ENCODE assay signal across 14 cellular contexts in the genomic region with DNA sequence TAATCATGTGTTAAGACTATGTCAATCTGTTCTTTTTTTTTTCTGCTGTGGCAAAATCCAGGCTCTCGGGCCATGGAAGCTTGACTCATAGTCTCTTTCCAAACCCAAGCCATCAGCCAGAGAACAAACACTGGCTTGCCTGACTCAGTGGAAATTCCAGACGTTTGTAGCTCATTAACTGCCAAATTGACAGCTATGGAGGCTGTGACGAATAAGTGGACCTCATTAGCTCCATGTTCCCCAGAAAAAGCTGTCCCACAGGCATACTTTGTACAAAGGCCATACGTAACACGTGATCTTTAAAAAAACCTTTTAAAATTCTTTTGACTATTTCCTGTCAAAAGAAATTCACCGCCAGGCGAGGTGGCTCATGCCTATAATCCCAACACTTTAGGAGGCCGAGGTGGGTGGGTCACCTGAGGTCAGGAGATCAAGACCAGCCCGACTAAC. TPM values are rescaled to one million over a fixed set of nuclear protein-coding genes. Genes with fewer than 3 reads are reported as not detected.
DNase-seq lines count a peak whose midpoint lies in the region; FAIRE-seq and TF ChIP-seq lines count a peak whose summit lies in the region.
"Had no signal": no experiment of that assay in that cellular context is flagged by ENCODE, and none has a peak within 500 bp of the region (broad histone marks: within the 10 kb centered on the region; RNA-seq: fewer than 3 reads in every experiment).

No MANE protein-coding gene starts in this region.

- peak; percentile 91 for DNase-seq in A172 (ENCODE audit: low spot score)
- peak; percentile 61 to 66 for DNase-seq in HAP-1 (ENCODE audit: low spot score in 2 of 2)
- DNase-seq in astrocyte of the hippocampus (ENCODE audit: low read depth, low spot score), result peak; percentile 97
- DNase-seq in left kidney (ENCODE audit: low read depth, low spot score), result peak; percentile 68
- DNase-seq in activated CD4-positive, alpha-beta T cell treated with anti-CD3 and anti-CD28 coated beads, Interleukin-2, amount 10 ng/mL, durations not matched to agents 7 days and 5 days, result no peak
- DNase-seq in small intestine, result no peak
- no peak for DNase-seq in D721Med (ENCODE audit: insufficient read length, low spot score)
- no peak for DNase-seq in UCSD-AML1 (lab: John Stamatoyannopoulos, UW; ENCODE audit: unreplicated experiment)
- DNase-seq: CD4-positive, CD25-positive, alpha-beta regulatory T cell; left colon; stimulated activated CD4-positive, alpha-beta T cell treated with anti-CD3 and anti-CD28 coated beads, Interleukin-15, amount 100 ng/mL, for 24 hours; testis had no signal

- H3K9me3 Mint-ChIP-seq in activated CD4-positive, alpha-beta T cell treated with anti-CD3 and anti-CD28 coated beads, Interleukin-2, amount 10 ng/mL, durations not matched to agents 7 days and 5 days, result peaks cover 5% of the 10 kb centered on the region

- H3K27ac Mint-ChIP-seq in activated CD4-positive, alpha-beta T cell treated with anti-CD3 and anti-CD28 coated beads, Interleukin-2, amount 10 ng/mL, durations not matched to agents 7 days and 5 days, result no peak overlapping the region
- H3K27ac Mint-ChIP-seq: CD4-positive, CD25-positive, alpha-beta regulatory T cell had no signal

- H3K4me1 Mint-ChIP-seq in activated CD4-positive, alpha-beta T cell treated with anti-CD3 and anti-CD28 coated beads, Interleukin-2, amount 10 ng/mL, durations not matched to agents 7 days and 5 days, result peaks cover 25% of the 10 kb centered on the region

- H3K4me3 ChIP-seq in HAP-1 (no peak overlapping the region), small intestine (ENCODE audit: low read depth in 1 of 2, low read length in 2 of 2) (no peak overlapping the region)
- H3K4me3 ChIP-seq: testis had no signal

- H3K27me3 ChIP-seq in HAP-1 (ENCODE audit: low read depth), result no peaks in the 10 kb centered on the region
- H3K27me3 ChIP-seq in small intestine (ENCODE audit: control insufficient read depth in 2 of 2, insufficient read depth in 2 of 2, low read length in 2 of 2), result no peaks in the 10 kb centered on the region
- H3K27me3 ChIP-seq: testis had no signal

- H3K4me1 ChIP-seq in HAP-1 (peaks cover 12% of the 10 kb centered on the region), small intestine (ENCODE audit: control insufficient read depth in 2 of 2, insufficient read depth in 1 of 2, low read depth in 1 of 2, low read length in 1 of 2) (peaks cover 0 to 5% of the 10 kb centered on the region in 2 donors)
- H3K4me1 ChIP-seq: testis had no signal

- no peaks in the 10 kb centered on the region for H3K36me3 ChIP-seq in HAP-1 (replicated peaks)
- H3K36me3 ChIP-seq in small intestine (ENCODE audit: control insufficient read depth in 2 of 2, insufficient read depth in 2 of 2, low read length in 2 of 2), result no peaks in the 10 kb centered on the region

- no peak for TF ChIP-seq CTCF in D721Med (IDR thresholded peaks at IDR 0.05; ENCODE audit: insufficient read depth, missing control alignments)

- H3K9me3 ChIP-seq in HAP-1, result peaks cover 4% of the 10 kb centered on the region; the same call in 1 of the 2 replicates
- H3K9me3 ChIP-seq in small intestine (ENCODE audit: control insufficient read depth, low read depth), result no peaks in the 10 kb centered on the region
- H3K9me3 ChIP-seq: testis had no signal

- peaks cover 1% of the 10 kb centered on the region for H3K36me3 Mint-ChIP-seq in activated CD4-positive, alpha-beta T cell treated with anti-CD3 and anti-CD28 coated beads, Interleukin-2, amount 10 ng/mL, durations not matched to agents 7 days and 5 days (ENCODE audit: low read depth)

- H3K4me3 Mint-ChIP-seq in activated CD4-positive, alpha-beta T cell treated with anti-CD3 and anti-CD28 coated beads, Interleukin-2, amount 10 ng/mL, durations not matched to agents 7 days and 5 days, result no peak overlapping the region
- H3K4me3 Mint-ChIP-seq: CD4-positive, CD25-positive, alpha-beta regulatory T cell had no signal

- 56 to 74% (median 70%) methylated on average over 9 of the region's 9 CpGs for WGBS in small intestine, 3 donors

- H3K27me3 Mint-ChIP-seq in activated CD4-positive, alpha-beta T cell treated with anti-CD3 and anti-CD28 coated beads, Interleukin-2, amount 10 ng/mL, durations not matched to agents 7 days and 5 days, result peaks cover 6% of the 10 kb centered on the region

- POLR2A ChIA-PET in activated CD4-positive, alpha-beta T cell treated with anti-CD3 and anti-CD28 coated beads, Interleukin-2, amount 10 ng/mL, durations not matched to agents 7 days and 5 days (lab: Charles Lee), result no interaction called here

- FAIRE-seq in small intestine (lab: Jason Lieb, UNC), result no peak
- FAIRE-seq in D721Med (lab: Jason Lieb, UNC), result no peak

- CTCF ChIA-PET in activated CD4-positive, alpha-beta T cell treated with anti-CD3 and anti-CD28 coated beads, Interleukin-2, amount 10 ng/mL, durations not matched to agents 7 days and 5 days (lab: Charles Lee), result interaction anchor here (0.6 kb wide), 1 partner anchor 1724 kb away, joined by 3 read pairs; no protein-coding TSS in a partner anchor

- no peak overlapping the region for H3K27ac ChIP-seq in small intestine (ENCODE audit: low read depth in 1 of 2, low read length in 1 of 2)
- H3K27ac ChIP-seq: KMS-11, testis had no signal

- in situ Hi-C loops in HAP-1 (cut with MboI; ENCODE audit: low sequenced_read_pairs), result no loop called here

RNA-seq across cellular contexts. Expression of a gene that starts 8.0 kb away (rescaled TPM):
- 58.5 and 60.3 TPM in 2 replicates for total RNA-seq in A172 (2014; rRNA removed; shearing (Covaris generic))
- total RNA-seq in activated CD4-positive, alpha-beta T cell treated with anti-CD3 and anti-CD28 coated beads, Interleukin-2, amount 10 ng/mL, durations not matched to agents 7 days and 5 days, result 100 to 1,000 TPM; 151 to 186 TPM
- 100 to 1,000 TPM; 114 to 131 (median 122) TPM for polyA plus RNA-seq in small intestine

RNA-seq across cellular contexts. Expression of a gene that starts 28.5 kb away (rescaled TPM):
- total RNA-seq in A172 (2014; rRNA removed; shearing (Covaris generic)), result 96.5 and 106 TPM in 2 replicates
- total RNA-seq in activated CD4-positive, alpha-beta T cell treated with anti-CD3 and anti-CD28 coated beads, Interleukin-2, amount 10 ng/mL, durations not matched to agents 7 days and 5 days, result 100 to 1,000 TPM; 217 to 224 TPM
- 10 to 100 TPM; 35.9 to 59.9 (median 52.8) TPM for polyA plus RNA-seq in small intestine

RNA-seq across cellular contexts. Expression of a gene that starts 38.5 kb away (rescaled TPM):
- total RNA-seq in A172 (2014; rRNA removed; shearing (Covaris generic)), result not detected in 2 replicates
- total RNA-seq in activated CD4-positive, alpha-beta T cell treated with anti-CD3 and anti-CD28 coated beads, Interleukin-2, amount 10 ng/mL, durations not matched to agents 7 days and 5 days, result under 1 TPM; 0.04 to 0.07 TPM
- polyA plus RNA-seq in small intestine, result under 1 TPM in 1 of 3 donors, not detected in 2; 0.15 TPM
- total RNA-seq: cerebellum had no signal

Comparison
In these comparisons a context has a peak if more than half of its experiments do, and no peak if none do; other contexts are left out.
1. DNase-seq: peak in A172 (single experiment), HAP-1 (2 of 2), astrocyte of the hippocampus (single experiment) and left kidney (single experiment); none in activated CD4-positive, alpha-beta T cell treated with anti-CD3 and anti-CD28 coated beads, Interleukin-2, amount 10 ng/mL, durations not matched to agents 7 days and 5 days (single experiment), small intestine (single experiment), D721Med (single experiment) and UCSD-AML1 (single experiment).